In genomic region chr4:122711893-122712292, GRCh38 we compare ENCODE assay signal across 17 cellular contexts. TPM values are rescaled to one million over a fixed set of nuclear protein-coding genes. Genes with fewer than 3 reads are reported as not detected.
DNase-seq lines count a peak whose midpoint lies in the region; FAIRE-seq and TF ChIP-seq lines count a peak whose summit lies in the region.
"Had no signal": no experiment of that assay in that cellular context is flagged by ENCODE, and none has a peak within 500 bp of the region (broad histone marks: within the 10 kb centered on the region; RNA-seq: fewer than 3 reads in every experiment).

No MANE protein-coding gene starts in this region.

- no peaks in the 10 kb centered on the region for H3K9me3 Mint-ChIP-seq in T-helper 2 cell treated with Interferon-gamma antibody and Interleukin-4, amounts not matched to agents 5 μg/mL and 100 μg/mL, for 36 hours
- H3K9me3 Mint-ChIP-seq in activated naive CD4-positive, alpha-beta T cell treated with anti-CD3 and anti-CD28 coated beads, Interleukin-2, amount 50 U/mL, for 24 hours, result no peaks in the 10 kb centered on the region

- no peaks in the 10 kb centered on the region for H4K20me1 ChIP-seq in OCI-LY3 (ENCODE audit: insufficient read depth, low read length)

- no peak for TF ChIP-seq CTCF in OCI-LY3 (IDR thresholded peaks at IDR 0.05; ENCODE audit: low read depth, low read length)
- TF ChIP-seq CTCF in bronchial epithelial cell (IDR thresholded peaks at IDR 0.05; ENCODE audit: insufficient read depth, low read length, severe bottlenecking), result no peak
- TF ChIP-seq CTCF in suprapubic skin (IDR thresholded peaks at IDR 0.05), result no peak

- H3K9me3 ChIP-seq in OCI-LY3 (ENCODE audit: insufficient read depth, low read length) (no peaks in the 10 kb centered on the region), suprapubic skin (no peaks in the 10 kb centered on the region)

- no peak for DNase-seq in T-helper 2 cell treated with Interferon-gamma antibody and Interleukin-4, amounts not matched to agents 5 μg/mL and 100 μg/mL, for 36 hours (ENCODE audit: low spot score)
- DNase-seq in T-helper 2 cell (no peak), bronchial epithelial cell (ENCODE audit: low read depth) (no peak), suprapubic skin (ENCODE audit: low spot score in 2 of 2) (no peak)
- DNase-seq in activated naive CD4-positive, alpha-beta T cell treated with anti-CD3 and anti-CD28 coated beads, Interleukin-2, amount 50 U/mL, for 16 hours, result no peak
- DNase-seq: DMS 273 treated with DMSO at 0.1 percent for 48 hours, DND-41, NCI-H1092 treated with DMSO at 0.1 percent for 48 hours, NCI-H146, NCI-H2029 treated with DMSO at 0.1 percent for 48 hours, NCI-H2171, NCI-H526 treated with DMSO at 0.1 percent for 48 hours had no signal

- no peak overlapping the region for H2AFZ ChIP-seq in OCI-LY3 (ENCODE audit: low read depth, low read length)

- peak overlapping the region; percentile 37 for H3K9ac ChIP-seq in OCI-LY3 (ENCODE audit: low read length)

- H3K4me2 ChIP-seq in OCI-LY3 (ENCODE audit: low read length), result peak overlapping the region; percentile 99

- FAIRE-seq in bronchial epithelial cell (lab: Jason Lieb, UNC), result peak; percentile 7
- FAIRE-seq: H54, RCC 7860 had no signal

- no peaks in the 10 kb centered on the region for H3K79me2 ChIP-seq in OCI-LY3 (ENCODE audit: low read length)

- H3K27me3 Mint-ChIP-seq in T-helper 2 cell treated with Interferon-gamma antibody and Interleukin-4, amounts not matched to agents 5 μg/mL and 100 μg/mL, for 36 hours (ENCODE audit: low read depth), result peaks cover 2% of the 10 kb centered on the region
- no peaks in the 10 kb centered on the region for H3K27me3 Mint-ChIP-seq in activated naive CD4-positive, alpha-beta T cell treated with anti-CD3 and anti-CD28 coated beads, Interleukin-2, amount 50 U/mL, for 24 hours

- H3K27ac ChIP-seq in OCI-LY3 (ENCODE audit: low read length), result peak overlapping the region; percentile 77
- no peak overlapping the region for H3K27ac ChIP-seq in suprapubic skin

- peaks cover 78% of the 10 kb centered on the region for H3K4me1 ChIP-seq in OCI-LY3 (ENCODE audit: low read length)
- no peaks in the 10 kb centered on the region for H3K4me1 ChIP-seq in suprapubic skin

- TF ChIP-seq EP300 in suprapubic skin (IDR thresholded peaks at IDR 0.05), result no peak

- H3K4me1 Mint-ChIP-seq in T-helper 2 cell treated with Interferon-gamma antibody and Interleukin-4, amounts not matched to agents 5 μg/mL and 100 μg/mL, for 36 hours (ENCODE audit: low read depth), result peaks cover 46% of the 10 kb centered on the region
- H3K4me1 Mint-ChIP-seq in activated naive CD4-positive, alpha-beta T cell treated with anti-CD3 and anti-CD28 coated beads, Interleukin-2, amount 50 U/mL, for 24 hours, result peaks cover 63% of the 10 kb centered on the region

- H3K4me3 ChIP-seq in OCI-LY3 (ENCODE audit: low read length) (peak overlapping the region; percentile 41), bronchial epithelial cell (ENCODE audit: low read depth, low read length) (no peak overlapping the region), suprapubic skin (no peak overlapping the region)

- H3K27ac Mint-ChIP-seq in T-helper 2 cell treated with Interferon-gamma antibody and Interleukin-4, amounts not matched to agents 5 μg/mL and 100 μg/mL, for 36 hours, result peak overlapping the region; percentile 53
- peak overlapping the region; percentile 98 for H3K27ac Mint-ChIP-seq in activated naive CD4-positive, alpha-beta T cell treated with anti-CD3 and anti-CD28 coated beads, Interleukin-2, amount 50 U/mL, for 24 hours
- H3K27ac Mint-ChIP-seq: B cell had no signal

- no peak overlapping the region for H3K4me3 Mint-ChIP-seq in T-helper 2 cell treated with Interferon-gamma antibody and Interleukin-4, amounts not matched to agents 5 μg/mL and 100 μg/mL, for 36 hours
- H3K4me3 Mint-ChIP-seq in activated naive CD4-positive, alpha-beta T cell treated with anti-CD3 and anti-CD28 coated beads, Interleukin-2, amount 50 U/mL, for 24 hours, result peak overlapping the region; percentile 5
- H3K4me3 Mint-ChIP-seq: B cell had no signal

- H3K27me3 ChIP-seq in OCI-LY3 (ENCODE audit: low read depth, low read length) (no peaks in the 10 kb centered on the region), bronchial epithelial cell (ENCODE audit: control insufficient read depth, insufficient read depth, low read length) (no peaks in the 10 kb centered on the region), suprapubic skin (no peaks in the 10 kb centered on the region)

- H3K36me3 ChIP-seq in OCI-LY3 (replicated peaks; ENCODE audit: low read depth, low read length) (no peaks in the 10 kb centered on the region), bronchial epithelial cell (ENCODE audit: control insufficient read depth, insufficient read depth, low read length) (no peaks in the 10 kb centered on the region), suprapubic skin (no peaks in the 10 kb centered on the region)

- no peak for TF ChIP-seq POLR2A in suprapubic skin (IDR thresholded peaks at IDR 0.05)

- no peaks in the 10 kb centered on the region for H3K36me3 Mint-ChIP-seq in T-helper 2 cell treated with Interferon-gamma antibody and Interleukin-4, amounts not matched to agents 5 μg/mL and 100 μg/mL, for 36 hours (ENCODE audit: low read depth)
- H3K36me3 Mint-ChIP-seq in activated naive CD4-positive, alpha-beta T cell treated with anti-CD3 and anti-CD28 coated beads, Interleukin-2, amount 50 U/mL, for 24 hours, result no peaks in the 10 kb centered on the region

RNA-seq across cellular contexts. Expression of gene BBS12, which starts 20.6 kb away (rescaled TPM):
- total RNA-seq in bronchial epithelial cell (4.5 and 6.8 TPM in 2 replicates), suprapubic skin (1 to 10 TPM in 1 of 4 donors, under 1 TPM in 3; 0.70 to 1.9 (median 0.92) TPM)
